ENCODE assay signal across 11 cellular contexts in genomic region chr3:112602217-112602838, GRCh38. TPM values are rescaled to one million over a fixed set of nuclear protein-coding genes. Genes with fewer than 3 reads are reported as not detected.
A peak's percentile ranks its signal among the peaks of the same experiment; 100 is the strongest.
DNase-seq lines count a peak whose midpoint lies in the region; ATAC-seq lines count a peak whose summit lies in the region.
"Had no signal": no experiment of that assay in that cellular context is flagged by ENCODE, and none has a peak within 500 bp of the region (broad histone marks: within the 10 kb centered on the region; RNA-seq: fewer than 3 reads in every experiment).

No MANE protein-coding gene starts in this region.

- H3K4me1 Mint-ChIP-seq in activated naive CD4-positive, alpha-beta T cell treated with anti-CD3 and anti-CD28 coated beads, Interleukin-2, amount 50 U/mL, for 24 hours, result peaks cover 8% of the 10 kb centered on the region
- peaks cover 19% of the 10 kb centered on the region for H3K4me1 Mint-ChIP-seq in activated naive CD4-positive, alpha-beta T cell treated with anti-CD3 and anti-CD28 coated beads for 36 hours (ENCODE audit: low read depth)
- peaks cover 8 to 10% of the 10 kb centered on the region in 2 donors for H3K4me1 Mint-ChIP-seq in stimulated activated naive B cell treated with anti-CD40 and anti-IgM and Interleukin-4, amounts not matched to agents 10 μg/mL and 1 μg/mL and 100 μg/mL, for 72 hours

- H3K36me3 Mint-ChIP-seq in activated naive CD4-positive, alpha-beta T cell treated with anti-CD3 and anti-CD28 coated beads, Interleukin-2, amount 50 U/mL, for 24 hours, result peaks cover under 1% of the 10 kb centered on the region
- peaks cover 1% of the 10 kb centered on the region for H3K36me3 Mint-ChIP-seq in activated naive CD4-positive, alpha-beta T cell treated with anti-CD3 and anti-CD28 coated beads for 36 hours (ENCODE audit: low read depth)
- peaks cover 3% of the 10 kb centered on the region in 2 donors for H3K36me3 Mint-ChIP-seq in stimulated activated naive B cell treated with anti-CD40 and anti-IgM and Interleukin-4, amounts not matched to agents 10 μg/mL and 1 μg/mL and 100 μg/mL, for 72 hours

- no peak for DNase-seq in activated naive CD4-positive, alpha-beta T cell treated with anti-CD3 and anti-CD28 coated beads for 36 hours
- no peak for DNase-seq in stimulated activated naive B cell treated with anti-CD40 and anti-IgM and Interleukin-4, amounts not matched to agents 10 μg/mL and 1 μg/mL and 100 μg/mL, for 72 hours
- DNase-seq in midbrain (lab: John Stamatoyannopoulos, UW) (no peak), DMS153 treated with DMSO at 0.1 percent for 48 hours (lab: John Stamatoyannopoulos, UW; ENCODE audit: unreplicated experiment) (no peak), HuH-7 (ENCODE audit: low spot score) (no peak)
- DNase-seq: PC-3, right lobe of liver, uterus had no signal

- H3K4me3 Mint-ChIP-seq in activated naive CD4-positive, alpha-beta T cell treated with anti-CD3 and anti-CD28 coated beads, Interleukin-2, amount 50 U/mL, for 24 hours, result no peak overlapping the region
- no peak overlapping the region for H3K4me3 Mint-ChIP-seq in activated naive CD4-positive, alpha-beta T cell treated with anti-CD3 and anti-CD28 coated beads for 36 hours
- H3K4me3 Mint-ChIP-seq in stimulated activated naive B cell treated with anti-CD40 and anti-IgM and Interleukin-4, amounts not matched to agents 10 μg/mL and 1 μg/mL and 100 μg/mL, for 72 hours, result peak overlapping the region in 1 of 2 donors; percentile 28

- CTCF ChIA-PET in activated naive CD4-positive, alpha-beta T cell treated with anti-CD3 and anti-CD28 coated beads for 36 hours (lab: Charles Lee), result interaction anchor here (0.8 to 1.8 kb wide), 8 partner anchors 9 to 464 kb away, joined by 3 to 11 read pairs (median 3); no protein-coding TSS in a partner anchor

- peaks cover 2% of the 10 kb centered on the region for H3K27me3 Mint-ChIP-seq in activated naive CD4-positive, alpha-beta T cell treated with anti-CD3 and anti-CD28 coated beads, Interleukin-2, amount 50 U/mL, for 24 hours
- H3K27me3 Mint-ChIP-seq in activated naive CD4-positive, alpha-beta T cell treated with anti-CD3 and anti-CD28 coated beads for 36 hours (ENCODE audit: low read depth), result peaks cover 11% of the 10 kb centered on the region
- H3K27me3 Mint-ChIP-seq in stimulated activated naive B cell treated with anti-CD40 and anti-IgM and Interleukin-4, amounts not matched to agents 10 μg/mL and 1 μg/mL and 100 μg/mL, for 72 hours, result peaks cover 0 to 8% of the 10 kb centered on the region in 2 donors

- intact Hi-C loops in activated naive CD4-positive, alpha-beta T cell treated with anti-CD3 and anti-CD28 coated beads for 36 hours (cut with micrococcal nuclease), result loop anchor here (1.0 to 2.0 kb wide), 2 partner anchors 40 to 74 kb away; partner anchors contain the start of gene SLC35A5

- ATAC-seq in GM21619 (IDR thresholded peaks at IDR 0.05; ENCODE audit: unreplicated experiment) (peak; percentile 92), HG03159 (IDR thresholded peaks at IDR 0.05; ENCODE audit: unreplicated experiment) (peak; percentile 73)
- ATAC-seq in stimulated activated naive B cell treated with anti-CD40 and anti-IgM and Interleukin-4, amounts not matched to agents 10 μg/mL and 1 μg/mL and 100 μg/mL, for 72 hours (replicated peaks), result peak; percentile 82 to 88
- ATAC-seq: PC-3, right lobe of liver had no signal

- peak overlapping the region; percentile 1 for H3K27ac Mint-ChIP-seq in activated naive CD4-positive, alpha-beta T cell treated with anti-CD3 and anti-CD28 coated beads, Interleukin-2, amount 50 U/mL, for 24 hours
- no peak overlapping the region for H3K27ac Mint-ChIP-seq in activated naive CD4-positive, alpha-beta T cell treated with anti-CD3 and anti-CD28 coated beads for 36 hours
- no peak overlapping the region for H3K27ac Mint-ChIP-seq in stimulated activated naive B cell treated with anti-CD40 and anti-IgM and Interleukin-4, amounts not matched to agents 10 μg/mL and 1 μg/mL and 100 μg/mL, for 72 hours

- no peaks in the 10 kb centered on the region for H3K9me3 Mint-ChIP-seq in activated naive CD4-positive, alpha-beta T cell treated with anti-CD3 and anti-CD28 coated beads, Interleukin-2, amount 50 U/mL, for 24 hours
- no peaks in the 10 kb centered on the region for H3K9me3 Mint-ChIP-seq in activated naive CD4-positive, alpha-beta T cell treated with anti-CD3 and anti-CD28 coated beads for 36 hours
- H3K9me3 Mint-ChIP-seq in stimulated activated naive B cell treated with anti-CD40 and anti-IgM and Interleukin-4, amounts not matched to agents 10 μg/mL and 1 μg/mL and 100 μg/mL, for 72 hours, result no peaks in the 10 kb centered on the region

RNA-seq across cellular contexts. Expression of gene CCDC80, which starts 38.6 kb away (rescaled TPM):
- not detected for total RNA-seq in activated naive CD4-positive, alpha-beta T cell treated with anti-CD3 and anti-CD28 coated beads for 36 hours

RNA-seq across cellular contexts. Expression of gene SLC35A5, which starts 40.5 kb away (rescaled TPM):
- total RNA-seq in activated naive CD4-positive, alpha-beta T cell treated with anti-CD3 and anti-CD28 coated beads for 36 hours, result 10 to 100 TPM; 15.7 to 16.0 TPM

RNA-seq across cellular contexts. Expression of gene ATG3, which starts 40.6 kb away (rescaled TPM):
- total RNA-seq in activated naive CD4-positive, alpha-beta T cell treated with anti-CD3 and anti-CD28 coated beads for 36 hours, result 10 to 100 TPM; 49.2 to 50.4 TPM
